ENCODE assay signal across 9 cellular contexts in the genomic region with DNA sequence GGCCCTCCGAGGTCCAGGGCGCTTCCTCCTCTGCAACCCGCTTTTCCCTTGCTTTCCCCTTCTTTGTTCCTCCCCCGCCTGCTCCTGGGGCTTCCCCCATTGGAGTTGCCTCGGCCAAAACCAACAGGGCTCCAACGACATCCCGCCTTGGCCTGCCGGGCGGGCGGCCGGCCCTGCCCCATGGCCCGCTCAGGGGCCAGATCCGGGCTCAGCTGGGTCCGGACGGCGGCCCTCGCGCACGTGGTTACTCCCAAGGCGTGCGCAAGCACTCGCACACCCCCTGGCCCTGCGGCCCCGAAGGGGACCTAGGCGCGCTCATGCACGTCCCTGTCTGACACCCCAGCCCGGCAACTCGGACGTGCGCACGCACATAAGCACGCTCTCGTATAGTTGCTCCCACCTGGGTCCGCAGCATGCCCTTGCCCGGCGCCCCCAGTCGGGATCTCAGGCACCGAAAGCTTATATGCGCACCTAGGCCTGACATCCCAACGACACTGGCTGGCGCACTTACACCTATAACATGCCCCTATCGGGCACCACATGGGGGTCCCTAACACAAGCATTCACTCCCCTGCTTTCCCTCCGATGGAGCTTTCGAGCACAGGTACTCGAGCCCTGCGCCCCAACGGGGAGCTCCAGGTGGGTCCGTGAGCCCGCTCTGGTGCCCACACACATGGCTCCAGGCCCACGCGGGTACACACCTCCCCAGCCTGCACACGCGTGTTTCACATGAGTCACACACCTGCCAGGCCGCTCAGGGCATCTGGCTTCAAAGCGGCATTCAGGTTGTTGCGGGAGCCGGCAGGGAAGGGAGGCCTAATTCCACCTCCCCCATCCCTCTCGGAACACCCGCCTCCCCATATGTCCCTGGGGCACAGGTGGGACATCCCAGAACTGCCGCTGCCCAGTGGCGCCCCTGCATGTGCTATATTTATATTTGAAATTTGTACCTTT. TPM values are rescaled to one million over a fixed set of nuclear protein-coding genes. Genes with fewer than 3 reads are reported as not detected.
A peak's percentile ranks its signal among the peaks of the same experiment; 100 is the strongest.
DNase-seq lines count a peak whose midpoint lies in the region; ATAC-seq and TF ChIP-seq lines count a peak whose summit lies in the region.
"Had no signal": no experiment of that assay in that cellular context is flagged by ENCODE, and none has a peak within 500 bp of the region (broad histone marks: within the 10 kb centered on the region; RNA-seq: fewer than 3 reads in every experiment).

No MANE protein-coding gene starts in this region.

- intact Hi-C loops in esophagus squamous epithelium (cut with DNase I), result no loop called here
- intact Hi-C loops in transverse colon (cut with DNase I; ENCODE audit: low total_unique reads), result loop anchor here (10.0 kb wide), 1 partner anchor 54 kb away; no protein-coding TSS in a partner anchor

- in situ Hi-C loops in transverse colon (cut with MboI; ENCODE audit: low pct_ligation_motif_present in 1 of 4, low pct_unique_long_range_greater_than_20kb in 1 of 4, low sequenced_read_pairs in 3 of 4), result no loop called here

- H3K9ac ChIP-seq in NT2/D1 (ENCODE audit: insufficient read length, low read depth) (peak overlapping the region; percentile 57), muscle layer of colon (ENCODE audit: low read length) (no peak overlapping the region)

- H3K4me1 ChIP-seq in NT2/D1 (ENCODE audit: insufficient read depth, insufficient read length), result peaks cover 19% of the 10 kb centered on the region
- peaks cover 81 to 100% (median 82%) of the 10 kb centered on the region in 3 donors for H3K4me1 ChIP-seq in esophagus squamous epithelium
- H3K4me1 ChIP-seq in muscle layer of colon (ENCODE audit: insufficient read depth, low read length), result peaks cover 90% of the 10 kb centered on the region
- H3K4me1 ChIP-seq in transverse colon, result peaks cover 56 to 90% (median 85%) of the 10 kb centered on the region in 4 donors

- TF ChIP-seq EP300 in transverse colon (IDR thresholded peaks at IDR 0.05; ENCODE audit: low read depth), result no peak

- H3K4me3 ChIP-seq in NT2/D1 (ENCODE audit: insufficient read length, low read depth) (peak overlapping the region; percentile 18), esophagus squamous epithelium (peak overlapping the region in 2 of 4 donors; percentile 41 to 61), muscle layer of colon (ENCODE audit: low read depth in 1 of 2, low read length in 2 of 2) (peak overlapping the region; percentile 6 to 50), transverse colon (no peak overlapping the region)

- WGBS in esophagus squamous epithelium, 2 donors, result 22 to 36% methylated on average over 23 to 29 of the region's 62 CpGs
- 71% methylated on average over 62 of the region's 62 CpGs; no CpG with 5 or more reads in 1 of the 2 donors for WGBS in transverse colon (ENCODE audit: low coverage in 1 of 2), 2 donors

- peak overlapping the region; percentile 90 to 98 (median 92) for H3K27ac ChIP-seq in esophagus squamous epithelium
- H3K27ac ChIP-seq in muscle layer of colon (ENCODE audit: low read depth, low read length), result peak overlapping the region; percentile 96
- peak overlapping the region; percentile 54 to 91 (median 83) for H3K27ac ChIP-seq in transverse colon

- ATAC-seq in GM18873 (IDR thresholded peaks at IDR 0.05; ENCODE audit: low FRiP score, unreplicated experiment) (no peak), GM18858 (IDR thresholded peaks at IDR 0.05; ENCODE audit: unreplicated experiment) (no peak)

- H3K36me3 ChIP-seq in NT2/D1 (ENCODE audit: insufficient read depth, insufficient read length, low read length), result no peaks in the 10 kb centered on the region
- peaks cover 0 to 5% (median 0%) of the 10 kb centered on the region in 3 donors for H3K36me3 ChIP-seq in esophagus squamous epithelium
- peaks cover 8% of the 10 kb centered on the region for H3K36me3 ChIP-seq in muscle layer of colon (ENCODE audit: insufficient read depth, low read length)
- H3K36me3 ChIP-seq in transverse colon, result no peaks in the 10 kb centered on the region

- no peak for DNase-seq in NT2/D1 (ENCODE audit: low read depth, low spot score)
- DNase-seq in esophagus squamous epithelium (lab: John Stamatoyannopoulos, UW), result no peak
- no peak for DNase-seq in transverse colon
- DNase-seq in NCI-H345 (lab: John Stamatoyannopoulos, UW), result no peak
- DNase-seq: NCI-H510A, SHP77 had no signal

- peak in 1 of 4 donors; percentile 6 for TF ChIP-seq POLR2A in esophagus squamous epithelium (IDR thresholded peaks at IDR 0.05)
- no peak for TF ChIP-seq POLR2A in transverse colon (IDR thresholded peaks at IDR 0.05)

- no peak for TF ChIP-seq CTCF in esophagus squamous epithelium (IDR thresholded peaks at IDR 0.05)
- no peak for TF ChIP-seq CTCF in transverse colon (IDR thresholded peaks at IDR 0.05)

- peaks cover 5% of the 10 kb centered on the region; the same call in 1 of the 2 replicates for H3K9me3 ChIP-seq in NT2/D1 (ENCODE audit: insufficient read depth, low read length)
- H3K9me3 ChIP-seq in esophagus squamous epithelium, result no peaks in the 10 kb centered on the region
- no peaks in the 10 kb centered on the region for H3K9me3 ChIP-seq in muscle layer of colon (ENCODE audit: low read length)
- H3K9me3 ChIP-seq in transverse colon, result no peaks in the 10 kb centered on the region

- peaks cover 100% of the 10 kb centered on the region for H3K27me3 ChIP-seq in NT2/D1 (ENCODE audit: insufficient read depth, insufficient read length)
- peaks cover 0 to 38% (median 0%) of the 10 kb centered on the region in 4 donors for H3K27me3 ChIP-seq in esophagus squamous epithelium
- no peaks in the 10 kb centered on the region for H3K27me3 ChIP-seq in muscle layer of colon (ENCODE audit: control insufficient read depth in 1 of 2, insufficient read depth in 2 of 2, low read length in 2 of 2)
- peaks cover 18% of the 10 kb centered on the region for H3K27me3 ChIP-seq in transverse colon

RNA-seq across cellular contexts. Expression of gene NFIX, which starts 15.0 kb away (rescaled TPM):
- total RNA-seq in esophagus squamous epithelium (10 to 100 TPM; 32.3 to 81.2 (median 51.6) TPM), transverse colon (10 to 100 TPM; 25.4 to 53.1 (median 29.3) TPM)

RNA-seq across cellular contexts. Expression of gene DAND5, which starts 40.9 kb away (rescaled TPM):
- total RNA-seq in esophagus squamous epithelium (not detected), transverse colon (under 1 TPM in 2 of 4 donors, not detected in 2; 0.27 to 0.32 TPM)

RNA-seq across cellular contexts. Expression of gene GADD45GIP1, which starts 53.3 kb away (rescaled TPM):
- total RNA-seq in esophagus squamous epithelium (10 to 100 TPM; 34.4 to 59.7 (median 44.9) TPM), transverse colon (10 to 100 TPM; 28.6 to 55.0 (median 33.6) TPM)

Comparison
In these comparisons a context has a peak if more than half of its experiments do, and no peak if none do; other contexts are left out.
1. H3K4me3 ChIP-seq: peak in NT2/D1 (single experiment) and muscle layer of colon (2 of 2); none in transverse colon (0 of 4).
2. Peak in every context shown above with its lines, with median percentiles within 50 percentile points of each other: H3K27ac ChIP-seq.